In the genomic region with DNA sequence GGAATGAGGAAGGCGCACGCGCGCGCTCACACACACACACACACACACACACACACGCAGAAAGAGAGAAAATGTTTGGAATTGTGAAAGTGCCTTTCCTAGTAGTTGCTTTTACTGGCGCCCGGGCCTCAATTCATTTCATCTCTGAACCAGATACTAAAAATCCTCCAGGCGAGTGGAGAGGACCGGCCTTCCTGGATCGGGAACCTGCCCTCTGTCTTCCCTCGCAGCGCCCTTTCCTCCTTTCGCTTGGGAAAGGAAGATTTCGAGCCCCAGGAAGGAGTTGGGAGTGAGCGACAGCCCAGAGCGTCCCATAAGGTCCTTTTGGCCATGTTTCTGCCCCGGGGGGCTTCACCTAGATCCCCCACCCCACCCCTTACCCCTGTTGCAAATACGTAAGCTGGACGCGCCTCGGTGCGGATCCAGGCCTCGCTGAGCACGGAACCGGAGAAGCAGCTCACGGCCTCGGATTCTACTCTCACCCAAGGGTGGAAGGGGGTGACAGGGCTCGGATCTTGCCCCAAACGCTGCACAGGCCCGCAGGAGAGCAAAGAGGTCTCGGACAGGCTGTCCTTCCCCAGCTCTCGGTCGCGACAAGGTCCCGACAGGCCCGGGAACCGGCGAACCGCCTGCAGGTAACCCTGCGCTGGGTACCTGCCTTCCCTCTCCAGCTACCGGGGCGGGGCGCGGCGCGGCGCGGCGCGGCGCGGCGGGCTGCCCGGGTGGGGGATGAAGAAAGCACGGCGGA, we compare ENCODE assay signal across 14 cellular contexts. TPM values are rescaled to one million over a fixed set of nuclear protein-coding genes. Genes with fewer than 3 reads are reported as not detected.
DNase-seq lines count a peak whose midpoint lies in the region; ATAC-seq and TF ChIP-seq lines count a peak whose summit lies in the region.
"Had no signal": no experiment of that assay in that cellular context is flagged by ENCODE, and none has a peak within 500 bp of the region (broad histone marks: within the 10 kb centered on the region; RNA-seq: fewer than 3 reads in every experiment).

No MANE protein-coding gene starts in this region.

- H4K8ac ChIP-seq in trophoblast cell (ENCODE audit: low read depth, low read length): peak overlapping the region; percentile 99

- peak overlapping the region; percentile 63 for H3K4me2 ChIP-seq in trophoblast cell (ENCODE audit: low read length)

- H2BK5ac ChIP-seq in trophoblast cell (ENCODE audit: low read depth, low read length, poor library complexity): peak overlapping the region; percentile 100

- peak overlapping the region; percentile 100 for H4K91ac ChIP-seq in trophoblast cell (ENCODE audit: low read depth, low read length)

- H3K9ac ChIP-seq in trophoblast cell (ENCODE audit: low read length): peak overlapping the region; percentile 81

- H3K9me3 ChIP-seq in WERI-Rb-1 (ENCODE audit: severe bottlenecking) (no peaks in the 10 kb centered on the region), gastroesophageal sphincter (peaks cover 0 to 4% (median 0%) of the 10 kb centered on the region in 3 donors), trophoblast cell (ENCODE audit: insufficient read depth, low read depth, low read length) (no peaks in the 10 kb centered on the region)

- H3K4ac ChIP-seq in trophoblast cell (ENCODE audit: low read depth, low read length): peak overlapping the region; percentile 100

- H3K79me1 ChIP-seq in trophoblast cell (ENCODE audit: low read length): peaks cover 79% of the 10 kb centered on the region

- H2BK120ac ChIP-seq in trophoblast cell (ENCODE audit: insufficient read depth, low read length, poor library complexity): peak overlapping the region; percentile 100

- H2AFZ ChIP-seq in trophoblast cell (ENCODE audit: insufficient read depth, low read length, poor library complexity): peak overlapping the region; percentile 95

- peaks cover 63% of the 10 kb centered on the region for H3K27me3 ChIP-seq in WERI-Rb-1 (ENCODE audit: insufficient read depth, low read depth, severe bottlenecking)
- peaks cover 99% of the 10 kb centered on the region for H3K27me3 ChIP-seq in gastroesophageal sphincter
- H3K27me3 ChIP-seq in trophoblast cell (ENCODE audit: insufficient read depth, low read length): no peaks in the 10 kb centered on the region

- H3K14ac ChIP-seq in trophoblast cell (ENCODE audit: low read length): peak overlapping the region; percentile 99

- H2AK5ac ChIP-seq in trophoblast cell (ENCODE audit: low read length): peak overlapping the region; percentile 98

- H3K4me3 ChIP-seq in AG10803 (ENCODE audit: low read length) (peak overlapping the region; percentile 72), WERI-Rb-1 (ENCODE audit: low read depth, low read length) (peak overlapping the region; percentile 45), gastroesophageal sphincter (peak overlapping the region; percentile 7 to 47), trophoblast cell (ENCODE audit: low read depth, low read length) (peak overlapping the region; percentile 71)

- TF ChIP-seq EP300 in gastroesophageal sphincter (IDR thresholded peaks at IDR 0.05): no peak

- H3K23ac ChIP-seq in trophoblast cell (ENCODE audit: low read length): no peak overlapping the region

- H3K27ac ChIP-seq in WERI-Rb-1 (no peak overlapping the region), gastroesophageal sphincter (no peak overlapping the region), trophoblast cell (ENCODE audit: low read depth, low read length) (peak overlapping the region; percentile 86)
- H3K27ac ChIP-seq: HL-60 had no signal

- peaks cover 54% of the 10 kb centered on the region for H3K79me2 ChIP-seq in trophoblast cell (ENCODE audit: control insufficient read depth, insufficient read depth, low read length, poor library complexity)

- TF ChIP-seq CTCF in AG10803 (conservative IDR thresholded peaks at IDR 0.05; ENCODE audit: low read length) (no peak), WERI-Rb-1 (IDR thresholded peaks at IDR 0.05; ENCODE audit: low read depth, low read length) (no peak), gastroesophageal sphincter (IDR thresholded peaks at IDR 0.05) (no peak)

- no peaks in the 10 kb centered on the region for H3K36me3 ChIP-seq in WERI-Rb-1
- H3K36me3 ChIP-seq in gastroesophageal sphincter: no peaks in the 10 kb centered on the region
- H3K36me3 ChIP-seq in trophoblast cell (ENCODE audit: control insufficient read depth in 1 of 2, insufficient read depth in 2 of 2, low read length in 2 of 2): no peaks in the 10 kb centered on the region

- 59 to 79% methylated on average over 8 to 12 of the region's 57 CpGs for WGBS in gastroesophageal sphincter (ENCODE audit: low coverage in 1 of 2), 2 donors
- no CpG with 5 or more reads among the region's 57 CpGs for WGBS in trophoblast cell (ENCODE audit: extremely low coverage, insufficient coverage, insufficient read length)

- peaks cover 0 to 17% (median 9%) of the 10 kb centered on the region in 3 donors for H3K4me1 ChIP-seq in gastroesophageal sphincter
- peaks cover 38 to 47% of the 10 kb centered on the region in 2 experiments for H3K4me1 ChIP-seq in trophoblast cell (ENCODE audit: control insufficient read depth in 1 of 2, insufficient read depth in 2 of 2, low read length in 2 of 2)

- peak overlapping the region; percentile 90 for H4K12ac ChIP-seq in trophoblast cell (ENCODE audit: low read depth, low read length)

- no peak for TF ChIP-seq POLR2A in gastroesophageal sphincter (IDR thresholded peaks at IDR 0.05)

- H2BK12ac ChIP-seq in trophoblast cell (ENCODE audit: low read length): peak overlapping the region; percentile 98

- H3K18ac ChIP-seq in trophoblast cell (ENCODE audit: low read length): peak overlapping the region; percentile 100

- ATAC-seq in gastroesophageal sphincter (no peak), HG03135 (IDR thresholded peaks at IDR 0.05; ENCODE audit: unreplicated experiment) (no peak), GM18517 (IDR thresholded peaks at IDR 0.05; ENCODE audit: unreplicated experiment) (no peak)
- ATAC-seq: natural killer cell treated with Interleukin-12 subunit alpha and Interleukin-12 subunit beta and Interleukin-15 and Interleukin-18, amount 100 ng/mL, for 72 hours had no signal

- DNase-seq in AG10803 (ENCODE audit: low read depth) (no peak), WERI-Rb-1 (no peak), trophoblast cell (peak in 1 of 2 donors; percentile 44), HK-2 (ENCODE audit: unreplicated experiment) (no peak), NCI-H526 (lab: John Stamatoyannopoulos, UW) (no peak)
- DNase-seq: activated CD4-positive, alpha-beta T cell treated with anti-CD3 and anti-CD28 coated beads for 4 hours; activated naive CD4-positive, alpha-beta T cell treated with anti-CD3 and anti-CD28 coated beads for 36 hours; CD4-positive, alpha-beta T cell; SHP77 treated with DMSO at 0.1 percent for 48 hours had no signal

RNA-seq across cellular contexts. Expression of a gene that starts 8.0 kb away (rescaled TPM):
- 10 to 100 TPM in 2 of 4 donors, 1 to 10 TPM in 2; 6.9 to 17.4 (median 10.0) TPM for total RNA-seq in gastroesophageal sphincter
- 292 and 302 TPM in 2 replicates for polyA plus RNA-seq in trophoblast cell (2013)
- total RNA-seq: activated naive CD4-positive, alpha-beta T cell treated with anti-CD3 and anti-CD28 coated beads for 36 hours; natural killer cell treated with Interleukin-12 subunit alpha and Interleukin-12 subunit beta and Interleukin-15 and Interleukin-18, amount 100 ng/mL, for 72 hours had no signal
